9 cellular contexts compared by ENCODE assay signal in genomic region chr19:48446579-48446978, GRCh38. TPM values are rescaled to one million over a fixed set of nuclear protein-coding genes. Genes with fewer than 3 reads are reported as not detected.
DNase-seq lines count a peak whose midpoint lies in the region; ATAC-seq and TF ChIP-seq lines count a peak whose summit lies in the region.
"Had no signal": no experiment of that assay in that cellular context is flagged by ENCODE, and none has a peak within 500 bp of the region (broad histone marks: within the 10 kb centered on the region; RNA-seq: fewer than 3 reads in every experiment).

No MANE protein-coding gene starts in this region.

- no peaks in the 10 kb centered on the region; the same call in 1 of the 2 replicates for H3K9me3 ChIP-seq in BE2C
- H3K9me3 ChIP-seq in Loucy (ENCODE audit: insufficient read depth, low read depth, low read length): no peaks in the 10 kb centered on the region

- H3K4me2 ChIP-seq in Loucy (ENCODE audit: low read depth, low read length, poor library complexity, severe bottlenecking): peak overlapping the region; percentile 99

- no peaks in the 10 kb centered on the region for H3K9me2 ChIP-seq in Loucy (replicated peaks; ENCODE audit: low read depth, low read length)

- H3K4me3 ChIP-seq in BE2C (ENCODE audit: low read depth, low read length) (peak overlapping the region; percentile 99), Loucy (ENCODE audit: low read length, poor library complexity, severe bottlenecking) (peak overlapping the region; percentile 92), dorsolateral prefrontal cortex (peak overlapping the region; percentile 58 to 100 (median 95))

- H2AFZ ChIP-seq in Loucy (ENCODE audit: low read length): no peak overlapping the region

- intact Hi-C loops in dorsolateral prefrontal cortex (cut with DNase I): loop anchor here (5.0 to 10.0 kb wide), 2 partner anchors 122 to 124 kb away; partner anchors contain the start of gene EMP3 (in 1 of the 2)

- H3K4me1 ChIP-seq in BE2C (peaks cover 5% of the 10 kb centered on the region; the same call in 1 of the 2 replicates), Loucy (ENCODE audit: insufficient read depth, low read length, poor library complexity, severe bottlenecking) (peaks cover 11% of the 10 kb centered on the region)

- H3K27me3 Mint-ChIP-seq in natural killer cell treated with Interleukin-12 subunit alpha and Interleukin-12 subunit beta and Interleukin-15 and Interleukin-18, amount 100 ng/mL, for 72 hours: peaks cover 15 to 18% of the 10 kb centered on the region in 2 donors

- ATAC-seq in natural killer cell treated with Interleukin-12 subunit alpha and Interleukin-12 subunit beta and Interleukin-15 and Interleukin-18, amount 100 ng/mL, for 72 hours: no peak

- H3K9ac ChIP-seq in Loucy (ENCODE audit: low read depth, low read length, poor library complexity, severe bottlenecking): peak overlapping the region; percentile 84

- H3K79me2 ChIP-seq in Loucy (ENCODE audit: insufficient read depth, low read length): peaks cover 28% of the 10 kb centered on the region

- H3K27me3 ChIP-seq in BE2C (peaks cover 31% of the 10 kb centered on the region), Loucy (ENCODE audit: insufficient read depth, low read length, poor library complexity, severe bottlenecking) (no peaks in the 10 kb centered on the region), dorsolateral prefrontal cortex (peaks cover 0 to 10% (median 0%) of the 10 kb centered on the region in 45 donors)

- in situ Hi-C loops in GM13976 (cut with MboI; ENCODE audit: low sequenced_read_pairs, unreplicated experiment): no loop called here

- peak overlapping the region; percentile 86 to 98 for H3K27ac Mint-ChIP-seq in natural killer cell treated with Interleukin-12 subunit alpha and Interleukin-12 subunit beta and Interleukin-15 and Interleukin-18, amount 100 ng/mL, for 72 hours

- TF ChIP-seq CTCF in BE2C (IDR thresholded peaks at IDR 0.05; ENCODE audit: low read depth, low read length): no peak
- TF ChIP-seq CTCF in Loucy (conservative IDR thresholded peaks at IDR 0.05; ENCODE audit: low read length): no peak
- TF ChIP-seq CTCF in dorsolateral prefrontal cortex (IDR thresholded peaks at IDR 0.05 in 54 of 56, conservative IDR thresholded peaks at IDR 0.05 in 2 of 56; ENCODE audit: low read depth in 1 of 56, partially characterized antibody in 56 of 56): no peak
- TF ChIP-seq CTCF in GM13976 (IDR thresholded peaks at IDR 0.05; ENCODE audit: borderline replicate concordance, control extremely low read depth, extremely low read depth, insufficient read depth, missing control alignments): no peak

- peaks cover 7% of the 10 kb centered on the region for H4K20me1 ChIP-seq in Loucy (ENCODE audit: insufficient read depth, low read length, poor library complexity, severe bottlenecking)

- H3K36me3 Mint-ChIP-seq in natural killer cell treated with Interleukin-12 subunit alpha and Interleukin-12 subunit beta and Interleukin-15 and Interleukin-18, amount 100 ng/mL, for 72 hours: peaks cover 16% of the 10 kb centered on the region

- H3F3A ChIP-seq in Loucy (ENCODE audit: low read depth): no peaks in the 10 kb centered on the region

- no peak for DNase-seq in BE2C
- DNase-seq in dorsolateral prefrontal cortex: no peak
- no peak for DNase-seq in natural killer cell treated with Interleukin-12 subunit alpha and Interleukin-12 subunit beta and Interleukin-15 and Interleukin-18, amount 100 ng/mL, for 72 hours (ENCODE audit: low spot score)
- DNase-seq in activated gamma-delta T cell treated with Interleukin-2 at 50 U/mL for 16 hours: no peak
- no peak for DNase-seq in retina
- no peak for DNase-seq in GM13976 (ENCODE audit: low spot score)
- DNase-seq in HCEC 1CT: no peak
- DNase-seq: NCI-H187 treated with DMSO at 0.1 percent for 48 hours had no signal

- peaks cover 21 to 31% of the 10 kb centered on the region in 2 donors for H3K4me1 Mint-ChIP-seq in natural killer cell treated with Interleukin-12 subunit alpha and Interleukin-12 subunit beta and Interleukin-15 and Interleukin-18, amount 100 ng/mL, for 72 hours (ENCODE audit: low read depth in 2 of 2)

- no peaks in the 10 kb centered on the region for H3K9me3 Mint-ChIP-seq in natural killer cell treated with Interleukin-12 subunit alpha and Interleukin-12 subunit beta and Interleukin-15 and Interleukin-18, amount 100 ng/mL, for 72 hours

- peak overlapping the region; percentile 93 for H3K4me3 Mint-ChIP-seq in natural killer cell treated with Interleukin-12 subunit alpha and Interleukin-12 subunit beta and Interleukin-15 and Interleukin-18, amount 100 ng/mL, for 72 hours

- H3K27ac ChIP-seq in dorsolateral prefrontal cortex: peak overlapping the region in 4 of 59 donors; percentile 95 to 99 (median 98)

- H3K36me3 ChIP-seq in BE2C (peaks cover 42% of the 10 kb centered on the region), Loucy (ENCODE audit: insufficient read depth, low read length) (peaks cover 21% of the 10 kb centered on the region; the same call in 1 of the 2 replicates)

RNA-seq across cellular contexts. Expression of gene GRWD1, which starts 0.8 kb away (rescaled TPM):
- 82.6 TPM for polyA plus RNA-seq in BE2C (2012; ENCODE audit: insufficient read depth, insufficient read length, low read depth)
- total RNA-seq in dorsolateral prefrontal cortex: 10 to 100 TPM; 14.2 to 29.9 (median 20.2) TPM
- 100 to 1,000 TPM in 1 of 2 donors, 10 to 100 TPM in 1; 60.6 to 104 TPM for total RNA-seq in natural killer cell treated with Interleukin-12 subunit alpha and Interleukin-12 subunit beta and Interleukin-15 and Interleukin-18, amount 100 ng/mL, for 72 hours

RNA-seq across cellular contexts. Expression of gene KCNJ14, which starts 8.8 kb away (rescaled TPM):
- polyA plus RNA-seq in BE2C (2012; ENCODE audit: insufficient read depth, insufficient read length, low read depth): 4.9 TPM
- total RNA-seq in dorsolateral prefrontal cortex: 1 to 10 TPM; 1.2 to 5.3 (median 2.1) TPM
- 1 to 10 TPM; 2.1 to 4.6 TPM for total RNA-seq in natural killer cell treated with Interleukin-12 subunit alpha and Interleukin-12 subunit beta and Interleukin-15 and Interleukin-18, amount 100 ng/mL, for 72 hours

RNA-seq across cellular contexts. Expression of gene CYTH2, which starts 22.6 kb away (rescaled TPM):
- 97.8 TPM for polyA plus RNA-seq in BE2C (2012; ENCODE audit: insufficient read depth, insufficient read length, low read depth)
- total RNA-seq in dorsolateral prefrontal cortex: 10 to 100 TPM; 40.0 to 85.5 (median 64.9) TPM
- total RNA-seq in natural killer cell treated with Interleukin-12 subunit alpha and Interleukin-12 subunit beta and Interleukin-15 and Interleukin-18, amount 100 ng/mL, for 72 hours: 10 to 100 TPM; 66.4 to 66.9 TPM

RNA-seq across cellular contexts. Expression of gene GRIN2D, which starts 53.1 kb away (rescaled TPM):
- 0.31 TPM for polyA plus RNA-seq in BE2C (2012; ENCODE audit: insufficient read depth, insufficient read length, low read depth)
- total RNA-seq in dorsolateral prefrontal cortex: 1 to 10 TPM; 1.6 to 8.5 (median 4.6) TPM
- total RNA-seq in natural killer cell treated with Interleukin-12 subunit alpha and Interleukin-12 subunit beta and Interleukin-15 and Interleukin-18, amount 100 ng/mL, for 72 hours: under 1 TPM; 0.14 to 0.42 TPM

RNA-seq across cellular contexts. Expression of gene KDELR1, which starts 55.2 kb away (rescaled TPM):
- 63.3 TPM for polyA plus RNA-seq in BE2C (2012; ENCODE audit: insufficient read depth, insufficient read length, low read depth)
- total RNA-seq in dorsolateral prefrontal cortex: 10 to 100 TPM; 45.9 to 70.8 (median 57.3) TPM
- total RNA-seq in natural killer cell treated with Interleukin-12 subunit alpha and Interleukin-12 subunit beta and Interleukin-15 and Interleukin-18, amount 100 ng/mL, for 72 hours: 10 to 100 TPM; 64.4 to 80.9 TPM
